13 cellular contexts compared by ENCODE assay signal in the genomic region with DNA sequence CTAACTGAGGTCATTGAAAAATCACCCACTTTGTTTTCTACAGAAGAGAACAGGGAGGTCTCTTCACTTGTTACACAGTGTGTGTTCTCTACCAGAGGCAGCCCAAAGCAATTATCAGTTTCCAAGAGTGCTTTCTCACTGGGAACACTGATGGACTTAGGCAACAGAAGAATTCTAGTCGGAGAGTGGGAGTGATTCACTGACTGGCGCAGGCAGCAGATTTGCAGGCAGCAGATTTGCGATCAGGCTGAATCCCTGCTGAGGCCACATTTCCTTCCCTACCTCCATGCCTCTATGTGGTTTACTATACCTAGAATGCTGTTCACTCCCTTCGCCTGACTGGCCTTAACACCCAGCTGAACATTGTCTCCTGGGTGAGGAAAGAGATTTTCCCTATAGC. TPM values are rescaled to one million over a fixed set of nuclear protein-coding genes. Genes with fewer than 3 reads are reported as not detected.
A peak's percentile ranks its signal among the peaks of the same experiment; 100 is the strongest.
DNase-seq lines count a peak whose midpoint lies in the region; ATAC-seq, FAIRE-seq and TF ChIP-seq lines count a peak whose summit lies in the region.
"Had no signal": no experiment of that assay in that cellular context is flagged by ENCODE, and none has a peak within 500 bp of the region (broad histone marks: within the 10 kb centered on the region; RNA-seq: fewer than 3 reads in every experiment).

No MANE protein-coding gene starts in this region.

- peak overlapping the region; percentile 77 for H3K27ac Mint-ChIP-seq in stimulated activated naive CD8-positive, alpha-beta T cell treated with anti-CD3 and anti-CD28 coated beads, Interleukin-15, Interleukin-2, amounts not matched to agents 100 ng/mL and 50 ng/mL, for 24 hours

- no peak overlapping the region for H3K27ac ChIP-seq in uterus
- H3K27ac ChIP-seq: C4-2B, PC-9, prostate gland had no signal

- no peaks in the 10 kb centered on the region for H3K4me1 ChIP-seq in uterus
- H3K4me1 ChIP-seq: prostate gland had no signal

- peaks cover 69% of the 10 kb centered on the region for H3K36me3 Mint-ChIP-seq in stimulated activated naive CD8-positive, alpha-beta T cell treated with anti-CD3 and anti-CD28 coated beads, Interleukin-15, Interleukin-2, amounts not matched to agents 100 ng/mL and 50 ng/mL, for 24 hours (ENCODE audit: low read depth)

- peak overlapping the region; percentile 47 for H3K4me3 Mint-ChIP-seq in stimulated activated naive CD8-positive, alpha-beta T cell treated with anti-CD3 and anti-CD28 coated beads, Interleukin-15, Interleukin-2, amounts not matched to agents 100 ng/mL and 50 ng/mL, for 24 hours

- FAIRE-seq in GM12891 (lab: Jason Lieb, UNC) = no peak

- intact Hi-C loops in uterus (cut with DNase I; ENCODE audit: low total_unique reads) = no loop called here

- no peak overlapping the region for H3K4me3 ChIP-seq in uterus
- H3K4me3 ChIP-seq: PC-9, prostate gland had no signal

- TF ChIP-seq CTCF in uterus (IDR thresholded peaks at IDR 0.05) = no peak

- no peaks in the 10 kb centered on the region for H3K27me3 ChIP-seq in uterus

- no peak for DNase-seq in stimulated activated naive CD8-positive, alpha-beta T cell treated with anti-CD3 and anti-CD28 coated beads, Interleukin-15, Interleukin-2, amounts not matched to agents 100 U/mL and 50 U/mL, for 24 hours
- DNase-seq in UCSD-AML1 (lab: John Stamatoyannopoulos, UW; ENCODE audit: unreplicated experiment) (peak; percentile 30), islet precursor cell (peak; percentile 68), GM12891 (ENCODE audit: insufficient read length, low spot score) (no peak), NCI-H1417 treated with DMSO at 0.1 percent for 48 hours (lab: John Stamatoyannopoulos, UW) (no peak), uterus (no peak)
- DNase-seq: activated CD4-positive, CD25-positive, alpha-beta regulatory T cell treated with anti-CD3 and anti-CD28 coated beads, Interleukin-2, amount 50 U/mL, for 72 hours; NCI-H1930; PC-9 had no signal

- TF ChIP-seq POLR2A in GM12891 (IDR thresholded peaks at IDR 0.05; ENCODE audit: low read depth, low read length) (no peak), uterus (IDR thresholded peaks at IDR 0.05) (no peak)

- ATAC-seq in stimulated activated naive CD8-positive, alpha-beta T cell treated with anti-CD3 and anti-CD28 coated beads, Interleukin-15, Interleukin-2, amounts not matched to agents 100 U/mL and 50 U/mL, for 24 hours = no peak
- no peak for ATAC-seq in GM19023 (IDR thresholded peaks at IDR 0.05; ENCODE audit: unreplicated experiment)

- no peaks in the 10 kb centered on the region for H3K36me3 ChIP-seq in uterus
- H3K36me3 ChIP-seq: prostate gland had no signal

- no peaks in the 10 kb centered on the region for H3K9me3 ChIP-seq in uterus
- H3K9me3 ChIP-seq: prostate gland had no signal

- peaks cover 32% of the 10 kb centered on the region for H3K4me1 Mint-ChIP-seq in stimulated activated naive CD8-positive, alpha-beta T cell treated with anti-CD3 and anti-CD28 coated beads, Interleukin-15, Interleukin-2, amounts not matched to agents 100 ng/mL and 50 ng/mL, for 24 hours (ENCODE audit: low read depth)

- H3K9me3 Mint-ChIP-seq in stimulated activated naive CD8-positive, alpha-beta T cell treated with anti-CD3 and anti-CD28 coated beads, Interleukin-15, Interleukin-2, amounts not matched to agents 100 ng/mL and 50 ng/mL, for 24 hours = no peaks in the 10 kb centered on the region

- no peaks in the 10 kb centered on the region for H3K27me3 Mint-ChIP-seq in stimulated activated naive CD8-positive, alpha-beta T cell treated with anti-CD3 and anti-CD28 coated beads, Interleukin-15, Interleukin-2, amounts not matched to agents 100 ng/mL and 50 ng/mL, for 24 hours

TF ChIP-seq in GM12891, 5 proteins besides CTCF, POLR2A, EP300 and RAD21:
- TF ChIP-seq POU2F2 (IDR thresholded peaks at IDR 0.05; ENCODE audit: low read depth, low read length) (no peak), POLR2AphosphoS5 (IDR thresholded peaks at IDR 0.05; ENCODE audit: low read depth, low read length) (no peak), PAX5 (IDR thresholded peaks at IDR 0.05; ENCODE audit: insufficient read depth, low read length, severe bottlenecking) (no peak), TAF1 (IDR thresholded peaks at IDR 0.05; ENCODE audit: low read depth, low read length) (no peak), SPI1 (IDR thresholded peaks at IDR 0.05; ENCODE audit: low read depth, low read length) (no peak)

RNA-seq across cellular contexts. Expression of gene OCIAD2, which starts 6.6 kb away (rescaled TPM):
- polyA plus RNA-seq in GM12891 (2012; ENCODE audit: low read depth, missing spikeins) = 70.0 TPM
- total RNA-seq in uterus = 10 to 100 TPM in 2 of 4 donors, 1 to 10 TPM in 1, under 1 TPM in 1; 0.88 to 17.0 (median 6.2) TPM

Comparison
In these comparisons a context has a peak if more than half of its experiments do, and no peak if none do; other contexts are left out.
1. DNase-seq: peak in UCSD-AML1 (single experiment) and islet precursor cell (single experiment); none in stimulated activated naive CD8-positive, alpha-beta T cell treated with anti-CD3 and anti-CD28 coated beads, Interleukin-15, Interleukin-2, amounts not matched to agents 100 U/mL and 50 U/mL, for 24 hours (single experiment), GM12891 (single experiment), NCI-H1417 treated with DMSO at 0.1 percent for 48 hours (single experiment) and uterus (0 of 2).